Comparison of ENCODE assay signal across 9 cellular contexts in genomic region chr14:69056389-69056788, GRCh38.
DNase-seq lines count a peak whose midpoint lies in the region; ATAC-seq, FAIRE-seq and TF ChIP-seq lines count a peak whose summit lies in the region.
"Had no signal": no experiment of that assay in that cellular context is flagged by ENCODE, and none has a peak within 500 bp of the region (broad histone marks: within the 10 kb centered on the region; RNA-seq: fewer than 3 reads in every experiment).

No MANE protein-coding gene starts in this region.

- no peak overlapping the region for H3K23ac ChIP-seq in neuronal stem cell (ENCODE audit: low read depth, low read length, poor library complexity)

- no peak overlapping the region for H3K4ac ChIP-seq in neuronal stem cell (ENCODE audit: low read length)

- peak; percentile 36 for DNase-seq in AG20443 (ENCODE audit: low spot score)
- DNase-seq in Karpas-422, result peak; percentile 65
- DNase-seq in astrocyte (ENCODE audit: low read depth), result no peak
- peak; percentile 59 for DNase-seq in kidney glomerular epithelial cell (lab: John Stamatoyannopoulos, UW)
- DNase-seq in H54 (ENCODE audit: insufficient read length, low spot score), result no peak
- no peak for DNase-seq in neuronal stem cell (ENCODE audit: low spot score)
- DNase-seq in mesenteric fat pad (ENCODE audit: low spot score), result no peak
- no peak for DNase-seq in omental fat pad (ENCODE audit: low spot score)
- DNase-seq: NCI-H446 had no signal

- no peak overlapping the region for H2AK5ac ChIP-seq in neuronal stem cell (ENCODE audit: low read depth, low read length)

- no peak for ATAC-seq in omental fat pad (ENCODE audit: low FRiP score)

- H2AFZ ChIP-seq in Karpas-422 (ENCODE audit: low read length), result no peak overlapping the region
- H2AFZ ChIP-seq in astrocyte (ENCODE audit: low read depth, low read length), result no peak overlapping the region
- H2AFZ ChIP-seq in neuronal stem cell (ENCODE audit: low read length), result no peak overlapping the region

- H3K36me3 ChIP-seq in Karpas-422 (ENCODE audit: insufficient read depth, low read length) (peaks cover 18% of the 10 kb centered on the region), astrocyte (ENCODE audit: insufficient read depth, low read length) (peaks cover 17% of the 10 kb centered on the region), neuronal stem cell (replicated peaks in 1 of 2; ENCODE audit: control insufficient read depth in 2 of 2, insufficient read depth in 2 of 2, low read length in 2 of 2) (peaks cover 17 to 74% of the 10 kb centered on the region in 2 donors)

- no CpG with 5 or more reads among the region's 3 CpGs for WGBS in neuronal stem cell (ENCODE audit: extremely low coverage in 2 of 2, insufficient read length in 2 of 2, insufficient replicate concordance in 1 of 2), 2 donors

- TF ChIP-seq CTCF in astrocyte (IDR thresholded peaks at IDR 0.05; ENCODE audit: insufficient read depth, low read depth, low read length) (no peak), omental fat pad (IDR thresholded peaks at IDR 0.05) (no peak)

- no peak overlapping the region for H4K8ac ChIP-seq in neuronal stem cell (ENCODE audit: low read depth, low read length)

- H3K4me2 ChIP-seq in Karpas-422 (ENCODE audit: low read depth, low read length, poor library complexity, severe bottlenecking), result no peak overlapping the region
- H3K4me2 ChIP-seq in astrocyte (ENCODE audit: low read length), result peak overlapping the region; percentile 50
- no peak overlapping the region for H3K4me2 ChIP-seq in neuronal stem cell (ENCODE audit: insufficient read depth, low read length, poor library complexity, severe bottlenecking)

- H2BK12ac ChIP-seq in neuronal stem cell (ENCODE audit: low read length), result no peak overlapping the region

- no peak overlapping the region for H2BK15ac ChIP-seq in neuronal stem cell (ENCODE audit: low read length)

- H2BK120ac ChIP-seq in neuronal stem cell (ENCODE audit: low read depth, low read length), result no peak overlapping the region

- H3K9ac ChIP-seq in Karpas-422 (ENCODE audit: low read length) (no peak overlapping the region), astrocyte (ENCODE audit: low read length) (peak overlapping the region; percentile 63), neuronal stem cell (ENCODE audit: low read depth, low read length, poor library complexity) (no peak overlapping the region)

- H3K27ac ChIP-seq in Karpas-422 (ENCODE audit: low read length), result no peak overlapping the region
- peak overlapping the region; percentile 83 for H3K27ac ChIP-seq in astrocyte (ENCODE audit: low read depth, low read length)
- no peak overlapping the region for H3K27ac ChIP-seq in neuronal stem cell (replicated peaks; ENCODE audit: low read length)

- no peak overlapping the region for H4K91ac ChIP-seq in neuronal stem cell (ENCODE audit: low read depth, low read length, poor library complexity)

- H3K4me1 ChIP-seq in Karpas-422 (ENCODE audit: low read length), result peaks cover 22% of the 10 kb centered on the region
- H3K4me1 ChIP-seq in astrocyte (ENCODE audit: insufficient read depth, low read length), result peaks cover 51% of the 10 kb centered on the region
- H3K4me1 ChIP-seq in neuronal stem cell (ENCODE audit: control insufficient read depth in 2 of 2, insufficient read depth in 1 of 2, low read depth in 1 of 2, low read length in 2 of 2), result peaks cover 3 to 8% of the 10 kb centered on the region in 2 donors

- H3K79me2 ChIP-seq in Karpas-422 (ENCODE audit: low read length), result no peaks in the 10 kb centered on the region
- peaks cover 21% of the 10 kb centered on the region for H3K79me2 ChIP-seq in astrocyte (ENCODE audit: insufficient read depth, low read length)

- no peaks in the 10 kb centered on the region for H3K27me3 Mint-ChIP-seq in astrocyte (ENCODE audit: low read depth, unreplicated experiment)

- no peak overlapping the region for H3K4me3 Mint-ChIP-seq in astrocyte (ENCODE audit: unreplicated experiment)

- H3K4me3 ChIP-seq in Karpas-422 (ENCODE audit: low read length) (no peak overlapping the region), astrocyte (ENCODE audit: insufficient read depth, low read depth, low read length) (no peak overlapping the region), neuronal stem cell (ENCODE audit: low read length in 2 of 2) (no peak overlapping the region)

- H4K20me1 ChIP-seq in Karpas-422 (ENCODE audit: insufficient read depth, low read depth, low read length) (peaks cover 15% of the 10 kb centered on the region), astrocyte (ENCODE audit: insufficient read depth, low read length) (no peaks in the 10 kb centered on the region)

- FAIRE-seq in astrocyte (lab: Jason Lieb, UNC) (no peak), H54 (lab: Jason Lieb, UNC) (no peak)

- H3K9me2 ChIP-seq in Karpas-422 (replicated peaks; ENCODE audit: insufficient read depth, low read length), result no peaks in the 10 kb centered on the region

- no peaks in the 10 kb centered on the region for H3K79me1 ChIP-seq in neuronal stem cell (ENCODE audit: low read depth, low read length)

- no peak for TF ChIP-seq POLR2A in H54 (IDR thresholded peaks at IDR 0.05; ENCODE audit: low read depth, low read length)

- H3K9me3 ChIP-seq in Karpas-422 (ENCODE audit: low read length) (no peaks in the 10 kb centered on the region), astrocyte (ENCODE audit: insufficient read depth, low read depth, low read length) (no peaks in the 10 kb centered on the region), neuronal stem cell (replicated peaks in 1 of 2; ENCODE audit: control insufficient read depth in 2 of 2, insufficient read depth in 1 of 2, low read depth in 1 of 2, low read length in 2 of 2) (no peaks in the 10 kb centered on the region)

- H3K4me1 Mint-ChIP-seq in astrocyte (ENCODE audit: low read depth, unreplicated experiment), result peaks cover 72% of the 10 kb centered on the region

- H2BK5ac ChIP-seq in neuronal stem cell (ENCODE audit: low read length), result no peak overlapping the region

- H3K27ac Mint-ChIP-seq in astrocyte (ENCODE audit: unreplicated experiment), result peak overlapping the region; percentile 100

- H3K36me3 Mint-ChIP-seq in astrocyte (ENCODE audit: low read depth, unreplicated experiment), result peaks cover 40% of the 10 kb centered on the region

- no peaks in the 10 kb centered on the region for H3K27me3 ChIP-seq in Karpas-422 (ENCODE audit: low read length)
- no peaks in the 10 kb centered on the region for H3K27me3 ChIP-seq in astrocyte (ENCODE audit: insufficient read depth, low read length)
- H3K27me3 ChIP-seq in neuronal stem cell (ENCODE audit: control insufficient read depth in 3 of 3, insufficient read depth in 3 of 3, low read depth in 1 of 3, low read length in 3 of 3), result no peaks in the 10 kb centered on the region

- no peak overlapping the region for H3K14ac ChIP-seq in neuronal stem cell (ENCODE audit: low read length)

- H3K9me3 Mint-ChIP-seq in astrocyte (ENCODE audit: unreplicated experiment), result no peaks in the 10 kb centered on the region

- H3K18ac ChIP-seq in neuronal stem cell (ENCODE audit: low read length), result no peak overlapping the region

Comparison
In these comparisons a context has a peak if more than half of its experiments do, and no peak if none do; other contexts are left out.
1. DNase-seq: peak in AG20443 (single experiment), Karpas-422 (single experiment) and kidney glomerular epithelial cell (single experiment); none in astrocyte (single experiment), H54 (single experiment), neuronal stem cell (single experiment), mesenteric fat pad (single experiment) and omental fat pad (single experiment).